Comparison of ENCODE assay signal across 1 cellular context in the genomic region with DNA sequence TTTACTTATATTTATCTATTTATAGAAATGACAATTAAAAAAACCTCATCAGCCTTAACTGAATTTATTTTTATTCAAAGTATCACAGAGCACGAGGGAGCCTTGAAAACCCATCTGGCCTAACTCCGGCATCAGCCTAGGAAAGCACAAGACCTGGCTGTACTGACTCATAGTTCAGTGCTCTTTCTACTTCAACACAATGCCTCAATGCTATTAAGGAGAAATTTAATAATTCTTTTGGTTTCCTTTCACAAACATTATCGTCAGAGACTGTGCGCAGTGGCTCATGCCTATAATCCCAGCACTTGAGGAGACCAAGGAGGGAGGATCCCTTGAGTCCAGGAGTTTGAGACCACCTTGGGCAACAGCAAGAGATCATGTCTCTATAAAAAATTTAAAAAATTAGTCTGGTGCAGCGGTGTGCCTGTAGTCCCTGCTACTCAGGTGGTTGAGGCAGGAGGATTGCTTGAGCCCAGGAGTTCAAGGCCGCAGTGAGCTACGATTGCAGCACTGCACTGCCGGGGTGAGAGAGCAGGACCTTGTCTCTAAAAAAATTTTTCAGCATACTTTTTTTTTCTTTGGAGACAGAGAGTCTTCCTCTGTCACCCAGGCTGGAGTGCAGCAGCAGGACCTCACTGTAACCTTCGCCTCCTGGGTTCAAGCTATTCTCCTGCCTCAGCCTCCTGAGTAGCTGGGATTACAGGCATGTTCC.
TF ChIP-seq lines count a peak whose summit lies in the region.

No MANE protein-coding gene starts in this region.

TF ChIP-seq in HepG2, 621 proteins besides CTCF, POLR2A, EP300 and RAD21 (continued from another document and continues in another):
- TF ChIP-seq, protein P1, sequence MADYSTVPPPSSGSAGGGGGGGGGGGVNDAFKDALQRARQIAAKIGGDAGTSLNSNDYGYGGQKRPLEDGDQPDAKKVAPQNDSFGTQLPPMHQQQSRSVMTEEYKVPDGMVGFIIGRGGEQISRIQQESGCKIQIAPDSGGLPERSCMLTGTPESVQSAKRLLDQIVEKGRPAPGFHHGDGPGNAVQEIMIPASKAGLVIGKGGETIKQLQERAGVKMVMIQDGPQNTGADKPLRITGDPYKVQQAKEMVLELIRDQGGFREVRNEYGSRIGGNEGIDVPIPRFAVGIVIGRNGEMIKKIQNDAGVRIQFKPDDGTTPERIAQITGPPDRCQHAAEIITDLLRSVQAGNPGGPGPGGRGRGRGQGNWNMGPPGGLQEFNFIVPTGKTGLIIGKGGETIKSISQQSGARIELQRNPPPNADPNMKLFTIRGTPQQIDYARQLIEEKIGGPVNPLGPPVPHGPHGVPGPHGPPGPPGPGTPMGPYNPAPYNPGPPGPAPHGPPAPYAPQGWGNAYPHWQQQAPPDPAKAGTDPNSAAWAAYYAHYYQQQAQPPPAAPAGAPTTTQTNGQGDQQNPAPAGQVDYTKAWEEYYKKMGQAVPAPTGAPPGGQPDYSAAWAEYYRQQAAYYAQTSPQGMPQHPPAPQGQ (CRISPR knock-in tag; IDR thresholded peaks at IDR 0.05; ENCODE audit: borderline replicate concordance): no peak
- TF ChIP-seq PHF21A (CRISPR knock-in tag; IDR thresholded peaks at IDR 0.05): no peak
- TF ChIP-seq SOX13 (IDR thresholded peaks at IDR 0.05): no peak
- peak in 1 of 2 experiments; percentile 14; a peak in 1 of 4 replicates for TF ChIP-seq SOX13 (CRISPR knock-in tag; conservative IDR thresholded peaks at IDR 0.05 in 1 of 2, IDR thresholded peaks at IDR 0.05 in 1 of 2)
- TF ChIP-seq TARDBP (CRISPR knock-in tag; IDR thresholded peaks at IDR 0.05): no peak
- TF ChIP-seq, protein P2, sequence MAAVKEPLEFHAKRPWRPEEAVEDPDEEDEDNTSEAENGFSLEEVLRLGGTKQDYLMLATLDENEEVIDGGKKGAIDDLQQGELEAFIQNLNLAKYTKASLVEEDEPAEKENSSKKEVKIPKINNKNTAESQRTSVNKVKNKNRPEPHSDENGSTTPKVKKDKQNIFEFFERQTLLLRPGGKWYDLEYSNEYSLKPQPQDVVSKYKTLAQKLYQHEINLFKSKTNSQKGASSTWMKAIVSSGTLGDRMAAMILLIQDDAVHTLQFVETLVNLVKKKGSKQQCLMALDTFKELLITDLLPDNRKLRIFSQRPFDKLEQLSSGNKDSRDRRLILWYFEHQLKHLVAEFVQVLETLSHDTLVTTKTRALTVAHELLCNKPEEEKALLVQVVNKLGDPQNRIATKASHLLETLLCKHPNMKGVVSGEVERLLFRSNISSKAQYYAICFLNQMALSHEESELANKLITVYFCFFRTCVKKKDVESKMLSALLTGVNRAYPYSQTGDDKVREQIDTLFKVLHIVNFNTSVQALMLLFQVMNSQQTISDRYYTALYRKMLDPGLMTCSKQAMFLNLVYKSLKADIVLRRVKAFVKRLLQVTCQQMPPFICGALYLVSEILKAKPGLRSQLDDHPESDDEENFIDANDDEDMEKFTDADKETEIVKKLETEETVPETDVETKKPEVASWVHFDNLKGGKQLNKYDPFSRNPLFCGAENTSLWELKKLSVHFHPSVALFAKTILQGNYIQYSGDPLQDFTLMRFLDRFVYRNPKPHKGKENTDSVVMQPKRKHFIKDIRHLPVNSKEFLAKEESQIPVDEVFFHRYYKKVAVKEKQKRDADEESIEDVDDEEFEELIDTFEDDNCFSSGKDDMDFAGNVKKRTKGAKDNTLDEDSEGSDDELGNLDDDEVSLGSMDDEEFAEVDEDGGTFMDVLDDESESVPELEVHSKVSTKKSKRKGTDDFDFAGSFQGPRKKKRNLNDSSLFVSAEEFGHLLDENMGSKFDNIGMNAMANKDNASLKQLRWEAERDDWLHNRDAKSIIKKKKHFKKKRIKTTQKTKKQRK (IDR thresholded peaks at IDR 0.05; ENCODE audit: low read length): no peak
- TF ChIP-seq, protein P3, sequence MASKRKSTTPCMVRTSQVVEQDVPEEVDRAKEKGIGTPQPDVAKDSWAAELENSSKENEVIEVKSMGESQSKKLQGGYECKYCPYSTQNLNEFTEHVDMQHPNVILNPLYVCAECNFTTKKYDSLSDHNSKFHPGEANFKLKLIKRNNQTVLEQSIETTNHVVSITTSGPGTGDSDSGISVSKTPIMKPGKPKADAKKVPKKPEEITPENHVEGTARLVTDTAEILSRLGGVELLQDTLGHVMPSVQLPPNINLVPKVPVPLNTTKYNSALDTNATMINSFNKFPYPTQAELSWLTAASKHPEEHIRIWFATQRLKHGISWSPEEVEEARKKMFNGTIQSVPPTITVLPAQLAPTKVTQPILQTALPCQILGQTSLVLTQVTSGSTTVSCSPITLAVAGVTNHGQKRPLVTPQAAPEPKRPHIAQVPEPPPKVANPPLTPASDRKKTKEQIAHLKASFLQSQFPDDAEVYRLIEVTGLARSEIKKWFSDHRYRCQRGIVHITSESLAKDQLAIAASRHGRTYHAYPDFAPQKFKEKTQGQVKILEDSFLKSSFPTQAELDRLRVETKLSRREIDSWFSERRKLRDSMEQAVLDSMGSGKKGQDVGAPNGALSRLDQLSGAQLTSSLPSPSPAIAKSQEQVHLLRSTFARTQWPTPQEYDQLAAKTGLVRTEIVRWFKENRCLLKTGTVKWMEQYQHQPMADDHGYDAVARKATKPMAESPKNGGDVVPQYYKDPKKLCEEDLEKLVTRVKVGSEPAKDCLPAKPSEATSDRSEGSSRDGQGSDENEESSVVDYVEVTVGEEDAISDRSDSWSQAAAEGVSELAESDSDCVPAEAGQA (IDR thresholded peaks at IDR 0.05; ENCODE audit: low read depth): no peak
- TF ChIP-seq, protein P3 (CRISPR knock-in tag; IDR thresholded peaks at IDR 0.05; ENCODE audit: borderline replicate concordance): no peak
- TF ChIP-seq SALL1 (CRISPR knock-in tag; IDR thresholded peaks at IDR 0.05): peak; percentile 79
- no peak for TF ChIP-seq ZKSCAN8 (CRISPR knock-in tag; IDR thresholded peaks at IDR 0.05; ENCODE audit: borderline replicate concordance)
- no peak for TF ChIP-seq ZKSCAN5 (CRISPR knock-in tag; IDR thresholded peaks at IDR 0.05)
- TF ChIP-seq ZNF136 (CRISPR knock-in tag; IDR thresholded peaks at IDR 0.05; ENCODE audit: low read depth): no peak
- TF ChIP-seq, protein P4, sequence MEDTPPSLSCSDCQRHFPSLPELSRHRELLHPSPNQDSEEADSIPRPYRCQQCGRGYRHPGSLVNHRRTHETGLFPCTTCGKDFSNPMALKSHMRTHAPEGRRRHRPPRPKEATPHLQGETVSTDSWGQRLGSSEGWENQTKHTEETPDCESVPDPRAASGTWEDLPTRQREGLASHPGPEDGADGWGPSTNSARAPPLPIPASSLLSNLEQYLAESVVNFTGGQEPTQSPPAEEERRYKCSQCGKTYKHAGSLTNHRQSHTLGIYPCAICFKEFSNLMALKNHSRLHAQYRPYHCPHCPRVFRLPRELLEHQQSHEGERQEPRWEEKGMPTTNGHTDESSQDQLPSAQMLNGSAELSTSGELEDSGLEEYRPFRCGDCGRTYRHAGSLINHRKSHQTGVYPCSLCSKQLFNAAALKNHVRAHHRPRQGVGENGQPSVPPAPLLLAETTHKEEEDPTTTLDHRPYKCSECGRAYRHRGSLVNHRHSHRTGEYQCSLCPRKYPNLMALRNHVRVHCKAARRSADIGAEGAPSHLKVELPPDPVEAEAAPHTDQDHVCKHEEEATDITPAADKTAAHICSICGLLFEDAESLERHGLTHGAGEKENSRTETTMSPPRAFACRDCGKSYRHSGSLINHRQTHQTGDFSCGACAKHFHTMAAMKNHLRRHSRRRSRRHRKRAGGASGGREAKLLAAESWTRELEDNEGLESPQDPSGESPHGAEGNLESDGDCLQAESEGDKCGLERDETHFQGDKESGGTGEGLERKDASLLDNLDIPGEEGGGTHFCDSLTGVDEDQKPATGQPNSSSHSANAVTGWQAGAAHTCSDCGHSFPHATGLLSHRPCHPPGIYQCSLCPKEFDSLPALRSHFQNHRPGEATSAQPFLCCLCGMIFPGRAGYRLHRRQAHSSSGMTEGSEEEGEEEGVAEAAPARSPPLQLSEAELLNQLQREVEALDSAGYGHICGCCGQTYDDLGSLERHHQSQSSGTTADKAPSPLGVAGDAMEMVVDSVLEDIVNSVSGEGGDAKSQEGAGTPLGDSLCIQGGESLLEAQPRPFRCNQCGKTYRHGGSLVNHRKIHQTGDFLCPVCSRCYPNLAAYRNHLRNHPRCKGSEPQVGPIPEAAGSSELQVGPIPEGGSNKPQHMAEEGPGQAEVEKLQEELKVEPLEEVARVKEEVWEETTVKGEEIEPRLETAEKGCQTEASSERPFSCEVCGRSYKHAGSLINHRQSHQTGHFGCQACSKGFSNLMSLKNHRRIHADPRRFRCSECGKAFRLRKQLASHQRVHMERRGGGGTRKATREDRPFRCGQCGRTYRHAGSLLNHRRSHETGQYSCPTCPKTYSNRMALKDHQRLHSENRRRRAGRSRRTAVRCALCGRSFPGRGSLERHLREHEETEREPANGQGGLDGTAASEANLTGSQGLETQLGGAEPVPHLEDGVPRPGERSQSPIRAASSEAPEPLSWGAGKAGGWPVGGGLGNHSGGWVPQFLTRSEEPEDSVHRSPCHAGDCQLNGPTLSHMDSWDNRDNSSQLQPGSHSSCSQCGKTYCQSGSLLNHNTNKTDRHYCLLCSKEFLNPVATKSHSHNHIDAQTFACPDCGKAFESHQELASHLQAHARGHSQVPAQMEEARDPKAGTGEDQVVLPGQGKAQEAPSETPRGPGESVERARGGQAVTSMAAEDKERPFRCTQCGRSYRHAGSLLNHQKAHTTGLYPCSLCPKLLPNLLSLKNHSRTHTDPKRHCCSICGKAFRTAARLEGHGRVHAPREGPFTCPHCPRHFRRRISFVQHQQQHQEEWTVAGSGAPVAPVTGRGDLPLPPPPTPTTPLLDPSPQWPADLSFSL (CRISPR knock-in tag; IDR thresholded peaks at IDR 0.05): no peak
- TF ChIP-seq SKI (IDR thresholded peaks at IDR 0.05; ENCODE audit: partially characterized antibody): no peak
- TF ChIP-seq, protein P5, sequence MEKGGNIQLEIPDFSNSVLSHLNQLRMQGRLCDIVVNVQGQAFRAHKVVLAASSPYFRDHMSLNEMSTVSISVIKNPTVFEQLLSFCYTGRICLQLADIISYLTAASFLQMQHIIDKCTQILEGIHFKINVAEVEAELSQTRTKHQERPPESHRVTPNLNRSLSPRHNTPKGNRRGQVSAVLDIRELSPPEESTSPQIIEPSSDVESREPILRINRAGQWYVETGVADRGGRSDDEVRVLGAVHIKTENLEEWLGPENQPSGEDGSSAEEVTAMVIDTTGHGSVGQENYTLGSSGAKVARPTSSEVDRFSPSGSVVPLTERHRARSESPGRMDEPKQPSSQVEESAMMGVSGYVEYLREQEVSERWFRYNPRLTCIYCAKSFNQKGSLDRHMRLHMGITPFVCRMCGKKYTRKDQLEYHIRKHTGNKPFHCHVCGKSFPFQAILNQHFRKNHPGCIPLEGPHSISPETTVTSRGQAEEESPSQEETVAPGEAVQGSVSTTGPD (CRISPR knock-in tag; IDR thresholded peaks at IDR 0.05): no peak
- TF ChIP-seq KDM1A (CRISPR knock-in tag; IDR thresholded peaks at IDR 0.05): no peak
- TF ChIP-seq, protein P6, sequence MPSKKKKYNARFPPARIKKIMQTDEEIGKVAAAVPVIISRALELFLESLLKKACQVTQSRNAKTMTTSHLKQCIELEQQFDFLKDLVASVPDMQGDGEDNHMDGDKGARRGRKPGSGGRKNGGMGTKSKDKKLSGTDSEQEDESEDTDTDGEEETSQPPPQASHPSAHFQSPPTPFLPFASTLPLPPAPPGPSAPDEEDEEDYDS (CRISPR knock-in tag; IDR thresholded peaks at IDR 0.05): no peak
- TF ChIP-seq, protein P7, sequence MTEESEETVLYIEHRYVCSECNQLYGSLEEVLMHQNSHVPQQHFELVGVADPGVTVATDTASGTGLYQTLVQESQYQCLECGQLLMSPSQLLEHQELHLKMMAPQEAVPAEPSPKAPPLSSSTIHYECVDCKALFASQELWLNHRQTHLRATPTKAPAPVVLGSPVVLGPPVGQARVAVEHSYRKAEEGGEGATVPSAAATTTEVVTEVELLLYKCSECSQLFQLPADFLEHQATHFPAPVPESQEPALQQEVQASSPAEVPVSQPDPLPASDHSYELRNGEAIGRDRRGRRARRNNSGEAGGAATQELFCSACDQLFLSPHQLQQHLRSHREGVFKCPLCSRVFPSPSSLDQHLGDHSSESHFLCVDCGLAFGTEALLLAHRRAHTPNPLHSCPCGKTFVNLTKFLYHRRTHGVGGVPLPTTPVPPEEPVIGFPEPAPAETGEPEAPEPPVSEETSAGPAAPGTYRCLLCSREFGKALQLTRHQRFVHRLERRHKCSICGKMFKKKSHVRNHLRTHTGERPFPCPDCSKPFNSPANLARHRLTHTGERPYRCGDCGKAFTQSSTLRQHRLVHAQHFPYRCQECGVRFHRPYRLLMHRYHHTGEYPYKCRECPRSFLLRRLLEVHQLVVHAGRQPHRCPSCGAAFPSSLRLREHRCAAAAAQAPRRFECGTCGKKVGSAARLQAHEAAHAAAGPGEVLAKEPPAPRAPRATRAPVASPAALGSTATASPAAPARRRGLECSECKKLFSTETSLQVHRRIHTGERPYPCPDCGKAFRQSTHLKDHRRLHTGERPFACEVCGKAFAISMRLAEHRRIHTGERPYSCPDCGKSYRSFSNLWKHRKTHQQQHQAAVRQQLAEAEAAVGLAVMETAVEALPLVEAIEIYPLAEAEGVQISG (CRISPR knock-in tag; IDR thresholded peaks at IDR 0.05): no peak
- TF ChIP-seq, protein P8, sequence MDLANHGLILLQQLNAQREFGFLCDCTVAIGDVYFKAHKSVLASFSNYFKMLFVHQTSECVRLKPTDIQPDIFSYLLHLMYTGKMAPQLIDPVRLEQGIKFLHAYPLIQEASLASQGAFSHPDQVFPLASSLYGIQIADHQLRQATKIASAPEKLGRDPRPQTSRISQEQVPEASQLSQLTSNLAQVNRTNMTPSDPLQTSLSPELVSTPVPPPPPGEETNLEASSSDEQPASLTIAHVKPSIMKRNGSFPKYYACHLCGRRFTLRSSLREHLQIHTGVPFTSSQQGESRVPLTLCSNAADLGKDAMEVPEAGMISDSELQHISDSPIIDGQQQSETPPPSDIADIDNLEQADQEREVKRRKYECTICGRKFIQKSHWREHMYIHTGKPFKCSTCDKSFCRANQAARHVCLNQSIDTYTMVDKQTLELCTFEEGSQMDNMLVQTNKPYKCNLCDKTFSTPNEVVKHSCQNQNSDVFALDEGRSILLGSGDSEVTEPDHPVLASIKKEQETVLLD (CRISPR knock-in tag; IDR thresholded peaks at IDR 0.05; ENCODE audit: low read depth): no peak
- TF ChIP-seq, protein P9, sequence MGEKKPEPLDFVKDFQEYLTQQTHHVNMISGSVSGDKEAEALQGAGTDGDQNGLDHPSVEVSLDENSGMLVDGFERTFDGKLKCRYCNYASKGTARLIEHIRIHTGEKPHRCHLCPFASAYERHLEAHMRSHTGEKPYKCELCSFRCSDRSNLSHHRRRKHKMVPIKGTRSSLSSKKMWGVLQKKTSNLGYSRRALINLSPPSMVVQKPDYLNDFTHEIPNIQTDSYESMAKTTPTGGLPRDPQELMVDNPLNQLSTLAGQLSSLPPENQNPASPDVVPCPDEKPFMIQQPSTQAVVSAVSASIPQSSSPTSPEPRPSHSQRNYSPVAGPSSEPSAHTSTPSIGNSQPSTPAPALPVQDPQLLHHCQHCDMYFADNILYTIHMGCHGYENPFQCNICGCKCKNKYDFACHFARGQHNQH (CRISPR knock-in tag; IDR thresholded peaks at IDR 0.05): peak; percentile 44; the same call in 1 of the 2 replicates
- peak; percentile 73 for TF ChIP-seq CEBPG (CRISPR knock-in tag; IDR thresholded peaks at IDR 0.05)
